In genomic region chr4:138537739-138538138, GRCh38 we compare ENCODE assay signal across 31 cellular contexts.
"Had no signal": no experiment of that assay in that cellular context is flagged by ENCODE, and none has a peak within 500 bp of the region (broad histone marks: within the 10 kb centered on the region; RNA-seq: fewer than 3 reads in every experiment).

No MANE protein-coding gene starts in this region.

- ATAC-seq: activated naive CD4-positive, alpha-beta T cell treated with anti-CD3 and anti-CD28 coated beads, Interleukin-2, amount 50 U/mL, for 72 hours; activated T-cell treated with anti-CD3 and anti-CD28 coated beads, Interleukin-2, amount 50 U/mL, for 72 hours; effector memory CD8-positive, alpha-beta T cell; foreskin keratinocyte; gastrocnemius medialis; heart right ventricle had no signal

- H3K4me3 Mint-ChIP-seq: activated CD4-positive, alpha-beta memory T cell treated with anti-CD3 and anti-CD28 coated beads, Interleukin-2, amount 10 ng/mL, durations not matched to agents 7 days and 5 days; activated CD4-positive, alpha-beta T cell treated with anti-CD3 and anti-CD28 coated beads, Interleukin-2, amount 10 ng/mL, durations not matched to agents 7 days and 5 days; activated naive CD4-positive, alpha-beta T cell treated with anti-CD3 and anti-CD28 coated beads, Interleukin-2, amount 10 ng/mL, durations not matched to agents 7 days and 5 days; activated naive CD8-positive, alpha-beta T cell treated with anti-CD3 and anti-CD28 coated beads, Interleukin-2, amount 10 ng/mL, durations not matched to agents 7 days and 5 days; activated T-cell treated with anti-CD3 and anti-CD28 coated beads, Interleukin-2, amount 50 U/mL, for 24 hours; activated T-cell treated with anti-CD3 and anti-CD28 coated beads, Interleukin-2, amount 50 U/mL, for 72 hours; brain; central memory CD8-positive, alpha-beta T cell; effector memory CD8-positive, alpha-beta T cell had no signal

- H3K9me3 Mint-ChIP-seq: activated CD4-positive, alpha-beta memory T cell treated with anti-CD3 and anti-CD28 coated beads, Interleukin-2, amount 10 ng/mL, durations not matched to agents 7 days and 5 days; activated CD4-positive, alpha-beta T cell treated with anti-CD3 and anti-CD28 coated beads, Interleukin-2, amount 10 ng/mL, durations not matched to agents 7 days and 5 days; activated naive CD4-positive, alpha-beta T cell treated with anti-CD3 and anti-CD28 coated beads, Interleukin-2, amount 10 ng/mL, durations not matched to agents 7 days and 5 days; activated naive CD8-positive, alpha-beta T cell treated with anti-CD3 and anti-CD28 coated beads, Interleukin-2, amount 10 ng/mL, durations not matched to agents 7 days and 5 days had no signal

- H3K27ac Mint-ChIP-seq: activated CD4-positive, alpha-beta memory T cell treated with anti-CD3 and anti-CD28 coated beads, Interleukin-2, amount 10 ng/mL, durations not matched to agents 7 days and 5 days; activated CD4-positive, alpha-beta T cell treated with anti-CD3 and anti-CD28 coated beads, Interleukin-2, amount 10 ng/mL, durations not matched to agents 7 days and 5 days; activated naive CD4-positive, alpha-beta T cell treated with anti-CD3 and anti-CD28 coated beads, Interleukin-2, amount 10 ng/mL, durations not matched to agents 7 days and 5 days; activated naive CD4-positive, alpha-beta T cell treated with anti-CD3 and anti-CD28 coated beads, Interleukin-2, amount 50 U/mL, for 72 hours; activated naive CD8-positive, alpha-beta T cell treated with anti-CD3 and anti-CD28 coated beads, Interleukin-2, amount 10 ng/mL, durations not matched to agents 7 days and 5 days; activated T-cell treated with anti-CD3 and anti-CD28 coated beads, Interleukin-2, amount 50 U/mL, for 24 hours; activated T-cell treated with anti-CD3 and anti-CD28 coated beads, Interleukin-2, amount 50 U/mL, for 72 hours; brain; effector memory CD8-positive, alpha-beta T cell had no signal

- H3K36me3 Mint-ChIP-seq: activated naive CD4-positive, alpha-beta T cell treated with anti-CD3 and anti-CD28 coated beads, Interleukin-2, amount 10 ng/mL, durations not matched to agents 7 days and 5 days; activated naive CD4-positive, alpha-beta T cell treated with anti-CD3 and anti-CD28 coated beads, Interleukin-2, amount 50 U/mL, for 72 hours; activated naive CD8-positive, alpha-beta T cell treated with anti-CD3 and anti-CD28 coated beads, Interleukin-2, amount 10 ng/mL, durations not matched to agents 7 days and 5 days had no signal

- H3K9me3 ChIP-seq: ascending aorta, gastrocnemius medialis had no signal

- H3K4me1 Mint-ChIP-seq: activated CD4-positive, alpha-beta memory T cell treated with anti-CD3 and anti-CD28 coated beads, Interleukin-2, amount 10 ng/mL, durations not matched to agents 7 days and 5 days; activated CD4-positive, alpha-beta T cell treated with anti-CD3 and anti-CD28 coated beads, Interleukin-2, amount 10 ng/mL, durations not matched to agents 7 days and 5 days; activated naive CD4-positive, alpha-beta T cell treated with anti-CD3 and anti-CD28 coated beads, Interleukin-2, amount 10 ng/mL, durations not matched to agents 7 days and 5 days; activated naive CD8-positive, alpha-beta T cell treated with anti-CD3 and anti-CD28 coated beads, Interleukin-2, amount 10 ng/mL, durations not matched to agents 7 days and 5 days; brain; central memory CD8-positive, alpha-beta T cell had no signal

- H3K27ac ChIP-seq: ascending aorta, breast epithelium, cardiac muscle cell, esophagus muscularis mucosa, foreskin keratinocyte, gastrocnemius medialis, heart right ventricle had no signal

- H3K36me3 ChIP-seq: ascending aorta, breast epithelium, cardiac muscle cell, esophagus muscularis mucosa, gastrocnemius medialis, heart right ventricle had no signal

- H3K4me1 ChIP-seq: breast epithelium, esophagus muscularis mucosa, gastrocnemius medialis had no signal

- H3K4me3 ChIP-seq: ascending aorta, breast epithelium, cardiac muscle cell, esophagus muscularis mucosa, gastrocnemius medialis, heart right ventricle had no signal

- H3K27me3 Mint-ChIP-seq: activated CD4-positive, alpha-beta memory T cell treated with anti-CD3 and anti-CD28 coated beads, Interleukin-2, amount 10 ng/mL, durations not matched to agents 7 days and 5 days; activated CD4-positive, alpha-beta T cell treated with anti-CD3 and anti-CD28 coated beads, Interleukin-2, amount 10 ng/mL, durations not matched to agents 7 days and 5 days; activated naive CD4-positive, alpha-beta T cell treated with anti-CD3 and anti-CD28 coated beads, Interleukin-2, amount 10 ng/mL, durations not matched to agents 7 days and 5 days; activated naive CD8-positive, alpha-beta T cell treated with anti-CD3 and anti-CD28 coated beads, Interleukin-2, amount 10 ng/mL, durations not matched to agents 7 days and 5 days; activated T-cell treated with anti-CD3 and anti-CD28 coated beads, Interleukin-2, amount 50 U/mL, for 24 hours; brain; central memory CD8-positive, alpha-beta T cell; effector memory CD8-positive, alpha-beta T cell had no signal

- H3K27me3 ChIP-seq: ascending aorta, breast epithelium, cardiac muscle cell, esophagus muscularis mucosa, foreskin keratinocyte, gastrocnemius medialis, heart right ventricle had no signal

- DNase-seq: activated CD4-positive, alpha-beta memory T cell treated with anti-CD3 and anti-CD28 coated beads, Interleukin-2, amount 10 ng/mL, durations not matched to agents 7 days and 5 days; activated CD4-positive, alpha-beta T cell treated with anti-CD3 and anti-CD28 coated beads for 1 hour; activated CD4-positive, alpha-beta T cell treated with anti-CD3 and anti-CD28 coated beads for 4 hours; activated CD4-positive, alpha-beta T cell treated with anti-CD3 and anti-CD28 coated beads, Interleukin-2, amount 10 ng/mL, durations not matched to agents 7 days and 5 days; activated CD4-positive, alpha-beta T cell treated with anti-CD3 and anti-CD28 coated beads, Interleukin-2, amount 50 U/mL, for 4 hours; activated CD4-positive, CD25-positive, alpha-beta regulatory T cell; activated CD8-positive, alpha-beta memory T cell treated with anti-CD3 and anti-CD28 coated beads, Interleukin-2, amount 50 U/mL, for 48 hours; activated gamma-delta T cell; activated naive CD4-positive, alpha-beta T cell; activated naive CD4-positive, alpha-beta T cell treated with anti-CD3 and anti-CD28 coated beads, Interleukin-2, amount 10 ng/mL, durations not matched to agents 7 days and 5 days; activated naive CD8-positive, alpha-beta T cell treated with anti-CD3 and anti-CD28 coated beads, Interleukin-2, amount 10 ng/mL, durations not matched to agents 7 days and 5 days; activated T-cell treated with anti-CD3 and anti-CD28 coated beads for 4 hours; activated T-cell treated with anti-CD3 and anti-CD28 coated beads, Interleukin-2, amount 50 U/mL, for 24 hours; activated T-cell treated with anti-CD3 and anti-CD28 coated beads, Interleukin-2, amount 50 U/mL, for 72 hours; cortex of kidney; dermis blood vessel endothelial cell; effector CD4-positive, alpha-beta T cell; effector memory CD8-positive, alpha-beta T cell; erythroblast; foreskin keratinocyte; gastrocnemius medialis; glutamatergic neuron; heart right ventricle; T-helper 2 cell had no signal
